ENCODE assay signal across 8 cellular contexts in genomic region chr2:240024766-240025165, GRCh38. TPM values are rescaled to one million over a fixed set of nuclear protein-coding genes. Genes with fewer than 3 reads are reported as not detected.
DNase-seq lines count a peak whose midpoint lies in the region; ATAC-seq, FAIRE-seq and TF ChIP-seq lines count a peak whose summit lies in the region.

No MANE protein-coding gene starts in this region.

- H3K4me3 Mint-ChIP-seq in activated naive CD4-positive, alpha-beta T cell treated with anti-CD3 and anti-CD28 coated beads, Interleukin-2, amount 50 U/mL, for 24 hours: peak overlapping the region; percentile 96

- peaks cover 2% of the 10 kb centered on the region for H3K27me3 Mint-ChIP-seq in activated naive CD4-positive, alpha-beta T cell treated with anti-CD3 and anti-CD28 coated beads, Interleukin-2, amount 50 U/mL, for 24 hours

- H3K4me3 ChIP-seq in LNCaP clone FGC (ENCODE audit: low read depth, low read length) (peak overlapping the region; percentile 91), iPS DF 6.9 (ENCODE audit: low read length) (peak overlapping the region; percentile 88), small intestine (ENCODE audit: low read depth in 1 of 2, low read length in 2 of 2) (peak overlapping the region; percentile 58 to 73)

- H3K4me1 Mint-ChIP-seq in activated naive CD4-positive, alpha-beta T cell treated with anti-CD3 and anti-CD28 coated beads, Interleukin-2, amount 50 U/mL, for 24 hours: peaks cover 24% of the 10 kb centered on the region

- ATAC-seq in GM21423 (IDR thresholded peaks at IDR 0.05; ENCODE audit: unreplicated experiment) (peak; percentile 21), HG02571 (IDR thresholded peaks at IDR 0.05; ENCODE audit: unreplicated experiment) (no peak)

- H3K27ac ChIP-seq in C4-2B (peak overlapping the region; percentile 93), iPS DF 6.9 (ENCODE audit: low read length) (no peak overlapping the region), small intestine (ENCODE audit: low read depth in 1 of 2, low read length in 1 of 2) (peak overlapping the region in 1 of 2 donors; percentile 68)

- H3K36me3 Mint-ChIP-seq in activated naive CD4-positive, alpha-beta T cell treated with anti-CD3 and anti-CD28 coated beads, Interleukin-2, amount 50 U/mL, for 24 hours: peaks cover 3% of the 10 kb centered on the region

- no peaks in the 10 kb centered on the region for H3K9me3 ChIP-seq in iPS DF 6.9 (ENCODE audit: control insufficient read depth, insufficient read depth, low read length)
- no peaks in the 10 kb centered on the region for H3K9me3 ChIP-seq in small intestine (ENCODE audit: control insufficient read depth, low read depth)

- H3K36me3 ChIP-seq in iPS DF 6.9 (ENCODE audit: control insufficient read depth, insufficient read depth, low read length) (peaks cover 14% of the 10 kb centered on the region), small intestine (ENCODE audit: control insufficient read depth in 2 of 2, insufficient read depth in 2 of 2, low read length in 2 of 2) (no peaks in the 10 kb centered on the region)

- WGBS in iPS DF 6.9 (ENCODE audit: insufficient coverage, insufficient read length): no CpG with 5 or more reads among the region's 22 CpGs
- WGBS in small intestine, 3 donors: 0 to 1% (median 1%) methylated on average over 20 to 22 of the region's 22 CpGs

- FAIRE-seq in small intestine (lab: Jason Lieb, UNC): no peak

- H3K27ac Mint-ChIP-seq in activated naive CD4-positive, alpha-beta T cell treated with anti-CD3 and anti-CD28 coated beads, Interleukin-2, amount 50 U/mL, for 24 hours: peak overlapping the region; percentile 97

- TF ChIP-seq CTCF in C4-2B (conservative IDR thresholded peaks at IDR 0.05): no peak
- TF ChIP-seq CTCF in LNCaP clone FGC (IDR thresholded peaks at IDR 0.05; ENCODE audit: control insufficient read depth, extremely low read depth, insufficient read depth): no peak

- H3K27me3 ChIP-seq in iPS DF 6.9 (ENCODE audit: control insufficient read depth, insufficient read depth, low read length): no peaks in the 10 kb centered on the region
- H3K27me3 ChIP-seq in small intestine (ENCODE audit: control insufficient read depth in 2 of 2, insufficient read depth in 2 of 2, low read length in 2 of 2): no peaks in the 10 kb centered on the region

- DNase-seq in LNCaP clone FGC (ENCODE audit: low read depth): no peak
- DNase-seq in iPS DF 6.9 (ENCODE audit: low read depth, low spot score): no peak
- peak; percentile 58 for DNase-seq in small intestine
- no peak for DNase-seq in DMS114 treated with DMSO at 0.1 percent for 48 hours (lab: John Stamatoyannopoulos, UW; ENCODE audit: unreplicated experiment)

- H3K4me1 ChIP-seq in iPS DF 6.9 (ENCODE audit: control insufficient read depth, insufficient read depth, low read length): no peaks in the 10 kb centered on the region
- no peaks in the 10 kb centered on the region for H3K4me1 ChIP-seq in small intestine (ENCODE audit: control insufficient read depth in 2 of 2, insufficient read depth in 1 of 2, low read depth in 1 of 2, low read length in 1 of 2)

- no peaks in the 10 kb centered on the region for H3K9me3 Mint-ChIP-seq in activated naive CD4-positive, alpha-beta T cell treated with anti-CD3 and anti-CD28 coated beads, Interleukin-2, amount 50 U/mL, for 24 hours

RNA-seq across cellular contexts. Expression of gene NDUFA10, which starts 0.4 kb away (rescaled TPM):
- 100 to 1,000 TPM; 129 to 145 (median 132) TPM for polyA plus RNA-seq in small intestine

RNA-seq across cellular contexts. Expression of gene OR6B2, which starts 5.5 kb away (rescaled TPM):
- not detected for polyA plus RNA-seq in small intestine

RNA-seq across cellular contexts. Expression of gene OR6B3, which starts 28.6 kb away (rescaled TPM):
- not detected for polyA plus RNA-seq in small intestine
